In the genomic region with DNA sequence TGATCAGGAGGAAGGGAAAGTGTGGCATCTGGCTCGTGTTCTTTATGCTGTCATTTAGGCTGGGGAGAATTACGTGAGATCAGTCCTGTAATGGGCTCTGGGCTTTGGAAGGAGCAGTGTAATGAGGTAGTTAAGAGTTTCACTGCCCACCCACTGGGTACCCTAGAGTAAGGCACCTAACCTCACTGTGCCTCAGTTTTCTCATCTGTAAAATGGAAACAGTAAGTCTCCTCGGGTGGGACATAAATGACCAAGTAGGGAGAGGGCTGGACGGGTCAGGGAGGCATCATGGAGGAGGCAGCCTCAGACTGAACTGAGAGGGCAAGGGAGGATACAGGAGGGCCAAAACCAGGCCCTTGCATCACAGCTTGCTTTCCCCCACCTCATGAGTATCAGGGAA, we compare ENCODE assay signal across 17 cellular contexts.
DNase-seq lines count a peak whose midpoint lies in the region; ATAC-seq and TF ChIP-seq lines count a peak whose summit lies in the region.
"Had no signal": no experiment of that assay in that cellular context is flagged by ENCODE, and none has a peak within 500 bp of the region (broad histone marks: within the 10 kb centered on the region; RNA-seq: fewer than 3 reads in every experiment).

No MANE protein-coding gene starts in this region.

- H3K27me3 Mint-ChIP-seq in central memory CD8-positive, alpha-beta T cell = no peaks in the 10 kb centered on the region
- H3K27me3 Mint-ChIP-seq in nephron progenitor cell (ENCODE audit: low read depth, poor library complexity) = no peaks in the 10 kb centered on the region

- H3K27me3 ChIP-seq in adrenal gland (no peaks in the 10 kb centered on the region), H7 (ENCODE audit: control insufficient read depth, insufficient read depth, low read length) (no peaks in the 10 kb centered on the region)
- H3K27me3 ChIP-seq: BE2C, SJSA1 had no signal

- WGBS in adrenal gland, 4 donors = 91 to 96% (median 94%) methylated on average over 4 of the region's 4 CpGs

- H3K36me3 Mint-ChIP-seq in central memory CD8-positive, alpha-beta T cell (ENCODE audit: insufficient read depth) = peaks cover 26% of the 10 kb centered on the region
- peaks cover 4% of the 10 kb centered on the region for H3K36me3 Mint-ChIP-seq in nephron progenitor cell (ENCODE audit: low read depth)

- H3K4me3 ChIP-seq in adrenal gland = no peak overlapping the region
- H3K4me3 ChIP-seq in H7 (ENCODE audit: insufficient read depth, low read depth, low read length) = no peak overlapping the region
- H3K4me3 ChIP-seq: HAP-1, SJSA1 had no signal

- no peak for TF ChIP-seq CTCF in adrenal gland (IDR thresholded peaks at IDR 0.05)
- TF ChIP-seq CTCF in nephron progenitor cell (IDR thresholded peaks at IDR 0.05) = no peak

- peaks cover 13% of the 10 kb centered on the region for H3K4me1 Mint-ChIP-seq in central memory CD8-positive, alpha-beta T cell
- peaks cover 82% of the 10 kb centered on the region for H3K4me1 Mint-ChIP-seq in nephron progenitor cell

- no peak overlapping the region for H3K4me3 Mint-ChIP-seq in central memory CD8-positive, alpha-beta T cell
- no peak overlapping the region for H3K4me3 Mint-ChIP-seq in nephron progenitor cell

- H3K27ac ChIP-seq in adrenal gland = peak overlapping the region in 3 of 5 donors; percentile 5 to 90 (median 76)
- H3K27ac ChIP-seq in substantia nigra (ENCODE audit: low read depth, low read length, poor library complexity, severe bottlenecking) = peak overlapping the region; percentile 74
- H3K27ac ChIP-seq: SJSA1 had no signal

- intact Hi-C loops in adrenal gland (cut with DNase I) = no loop called here

- TF ChIP-seq POLR2A in adrenal gland (IDR thresholded peaks at IDR 0.05) = no peak

- DNase-seq in adrenal gland (no peak), nephron progenitor cell (no peak), substantia nigra (lab: John Stamatoyannopoulos, UW) (no peak), H7 (no peak), NCI-H510A treated with DMSO at 0.1 percent for 48 hours (lab: John Stamatoyannopoulos, UW) (no peak)
- no peak for DNase-seq in central memory CD8-positive, alpha-beta T cell (ENCODE audit: low spot score in 2 of 2)
- DNase-seq: BE2C; MV-4-11; NCI-H1417 treated with DMSO at 0.1 percent for 48 hours; NCI-H2081 treated with DMSO at 0.1 percent for 48 hours; NCI-H524 treated with DMSO at 0.1 percent for 48 hours; NK-92 treated with Interleukin-12 subunit alpha and Interleukin-12 subunit beta, amount 100 ng/mL, for 24 hours; OCI-M1 had no signal

- H3K36me3 ChIP-seq in adrenal gland (replicated peaks in 1 of 2) (peaks cover 0 to 20% of the 10 kb centered on the region in 2 donors), H7 (replicated peaks; ENCODE audit: control insufficient read depth, insufficient read depth, low read length) (peaks cover 3% of the 10 kb centered on the region; the same call in 1 of the 2 replicates)
- H3K36me3 ChIP-seq: BE2C, HAP-1 had no signal

- peak overlapping the region; percentile 73 for H3K27ac Mint-ChIP-seq in central memory CD8-positive, alpha-beta T cell (ENCODE audit: low read depth)
- peak overlapping the region; percentile 40 for H3K27ac Mint-ChIP-seq in nephron progenitor cell

- peaks cover 41 to 50% of the 10 kb centered on the region in 2 donors for H3K4me1 ChIP-seq in adrenal gland (replicated peaks in 1 of 2)
- H3K4me1 ChIP-seq: SJSA1 had no signal

- ATAC-seq in central memory CD8-positive, alpha-beta T cell (replicated peaks; ENCODE audit: extremely low read depth, poor library complexity, severe bottlenecking) = no peak
- no peak for ATAC-seq in HG03521 (IDR thresholded peaks at IDR 0.05; ENCODE audit: unreplicated experiment)
- ATAC-seq in HG03571 (IDR thresholded peaks at IDR 0.05; ENCODE audit: unreplicated experiment) = no peak

- no peaks in the 10 kb centered on the region for H3K9me3 Mint-ChIP-seq in central memory CD8-positive, alpha-beta T cell
- no peaks in the 10 kb centered on the region for H3K9me3 Mint-ChIP-seq in nephron progenitor cell

- H3K9me3 ChIP-seq in adrenal gland (replicated peaks in 1 of 3) = no peaks in the 10 kb centered on the region
- H3K9me3 ChIP-seq: BE2C, HAP-1, SJSA1 had no signal
